Comparison of ENCODE assay signal across 8 cellular contexts in the genomic region with DNA sequence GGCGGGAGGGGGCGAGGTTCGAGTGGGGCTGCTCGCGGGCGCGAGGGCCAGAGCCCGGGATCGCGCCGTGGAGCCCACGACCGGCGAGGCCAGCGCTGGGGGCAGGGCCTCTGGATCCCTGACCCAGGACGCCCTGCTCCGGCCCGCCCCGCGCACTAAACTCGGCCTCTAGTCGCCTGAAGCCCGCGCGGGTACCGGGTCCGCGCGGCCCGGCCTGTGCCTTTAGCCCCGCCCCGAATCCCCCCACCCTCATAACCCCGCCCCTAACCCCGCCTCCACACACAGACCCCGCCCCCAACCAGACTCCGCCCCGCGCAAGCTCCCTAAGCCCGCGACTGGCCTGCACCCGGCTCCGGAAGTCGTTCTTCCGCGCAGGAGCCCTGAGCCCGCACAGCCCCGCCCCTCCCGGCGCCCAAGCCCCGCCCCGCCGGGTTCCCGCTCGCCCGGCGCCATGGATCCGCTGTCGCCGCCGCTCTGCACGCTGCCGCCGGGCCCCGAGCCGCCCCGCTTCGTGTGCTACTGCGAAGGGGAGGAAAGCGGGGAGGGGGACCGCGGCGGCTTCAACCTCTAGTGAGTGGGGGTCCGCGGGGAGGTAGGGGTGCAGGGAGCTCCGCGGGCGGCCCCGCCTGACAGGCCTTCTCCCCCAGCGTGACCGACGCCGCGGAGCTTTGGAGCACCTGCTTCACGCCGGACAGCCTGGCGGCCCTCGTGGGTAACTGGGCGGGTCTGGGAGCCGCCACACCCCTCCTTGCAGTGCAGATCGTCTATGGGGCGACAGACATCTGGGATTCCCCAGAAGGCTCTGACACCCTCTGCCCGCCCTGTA. TPM values are rescaled to one million over a fixed set of nuclear protein-coding genes. Genes with fewer than 3 reads are reported as not detected.
A peak's percentile ranks its signal among the peaks of the same experiment; 100 is the strongest.
DNase-seq lines count a peak whose midpoint lies in the region; ATAC-seq lines count a peak whose summit lies in the region.

Gene PAXX, plus strand, starts transcription at position 430 of the 826 bp plus-strand sequence. Its CDS starts 22 bp downstream, at position 452.

- H3K4me3 ChIP-seq in CD4-positive, CD25-positive, alpha-beta regulatory T cell (ENCODE audit: low read depth, low read length): peak within 1 kb of the TSS; percentile 48
- H3K4me3 ChIP-seq in effector memory CD4-positive, alpha-beta T cell (ENCODE audit: insufficient read depth, low read depth, low read length, poor library complexity, severe bottlenecking): peak within 1 kb of the TSS; percentile 64

- peak within 1 kb of the TSS; percentile 85 for H3K27ac ChIP-seq in CD4-positive, CD25-positive, alpha-beta regulatory T cell (ENCODE audit: insufficient read depth, low read length, poor library complexity, severe bottlenecking)
- H3K27ac ChIP-seq in effector memory CD4-positive, alpha-beta T cell (ENCODE audit: insufficient read depth, low read length, poor library complexity, severe bottlenecking): peak within 1 kb of the TSS; percentile 81

- peaks cover 0 to 4% (median 0%) of the 10 kb centered on the region in 7 donors for H3K9me3 Mint-ChIP-seq in CD4-positive, CD25-positive, alpha-beta regulatory T cell
- H3K9me3 Mint-ChIP-seq in memory B cell: no peaks in the 10 kb centered on the region

- no peaks in the 10 kb centered on the region for H3K36me3 ChIP-seq in CD4-positive, CD25-positive, alpha-beta regulatory T cell (ENCODE audit: control insufficient read depth, insufficient read depth, low read length)
- peaks cover 14% of the 10 kb centered on the region for H3K36me3 ChIP-seq in effector memory CD4-positive, alpha-beta T cell (ENCODE audit: control insufficient read depth, insufficient read depth, low read length)

- peaks cover 14% of the 10 kb centered on the region for H3K27me3 Mint-ChIP-seq in CD4-positive, CD25-positive, alpha-beta regulatory T cell
- peaks cover 5% of the 10 kb centered on the region for H3K27me3 Mint-ChIP-seq in memory B cell

- no peaks in the 10 kb centered on the region for H3K27me3 ChIP-seq in CD4-positive, CD25-positive, alpha-beta regulatory T cell (ENCODE audit: control insufficient read depth, insufficient read depth, low read length)
- no peaks in the 10 kb centered on the region for H3K27me3 ChIP-seq in effector memory CD4-positive, alpha-beta T cell (replicated peaks; ENCODE audit: control insufficient read depth, insufficient read depth, low read length, poor library complexity, severe bottlenecking)

- H3K36me3 Mint-ChIP-seq in CD4-positive, CD25-positive, alpha-beta regulatory T cell: no peaks in the 10 kb centered on the region
- no peaks in the 10 kb centered on the region for H3K36me3 Mint-ChIP-seq in memory B cell

- ATAC-seq in CD4-positive, CD25-positive, alpha-beta regulatory T cell (ENCODE audit: low read depth in 2 of 2): peak; percentile 91
- ATAC-seq in GM19372 (IDR thresholded peaks at IDR 0.05; ENCODE audit: low read depth, unreplicated experiment) (peak; percentile 85), HG03521 (IDR thresholded peaks at IDR 0.05; ENCODE audit: unreplicated experiment) (peak; percentile 80), memory B cell (ENCODE audit: low read depth) (peak; percentile 83)

- peak within 1 kb of the TSS; percentile 75 to 82 (median 81) for H3K27ac Mint-ChIP-seq in CD4-positive, CD25-positive, alpha-beta regulatory T cell
- H3K27ac Mint-ChIP-seq in memory B cell: peak within 1 kb of the TSS; percentile 90

- peak within 1 kb of the TSS; percentile 86 to 95 (median 89) for H3K4me3 Mint-ChIP-seq in CD4-positive, CD25-positive, alpha-beta regulatory T cell
- H3K4me3 Mint-ChIP-seq in memory B cell: peak within 1 kb of the TSS; percentile 89

- H3K4me1 Mint-ChIP-seq in CD4-positive, CD25-positive, alpha-beta regulatory T cell: peaks cover 0 to 29% (median 12%) of the 10 kb centered on the region in 4 donors
- peaks cover 10% of the 10 kb centered on the region for H3K4me1 Mint-ChIP-seq in memory B cell

- H3K9me3 ChIP-seq in CD4-positive, CD25-positive, alpha-beta regulatory T cell (ENCODE audit: control insufficient read depth in 2 of 2, low read length in 2 of 2): no peaks in the 10 kb centered on the region
- H3K9me3 ChIP-seq in effector memory CD4-positive, alpha-beta T cell (ENCODE audit: control insufficient read depth, low read length): no peaks in the 10 kb centered on the region

- peaks cover 42% of the 10 kb centered on the region for H3K4me1 ChIP-seq in CD4-positive, CD25-positive, alpha-beta regulatory T cell (ENCODE audit: control insufficient read depth, insufficient read depth, low read length, poor library complexity, severe bottlenecking)
- H3K4me1 ChIP-seq in effector memory CD4-positive, alpha-beta T cell (ENCODE audit: control insufficient read depth, insufficient read depth, low read length, poor library complexity, severe bottlenecking): peaks cover 40% of the 10 kb centered on the region

- DNase-seq in CD4-positive, CD25-positive, alpha-beta regulatory T cell: peak; percentile 89 to 92 (median 92)
- peak; percentile 28 for DNase-seq in NK-92 (lab: John Stamatoyannopoulos, UW; ENCODE audit: unreplicated experiment)
- DNase-seq in activated CD8-positive, alpha-beta memory T cell treated with anti-CD3 and anti-CD28 coated beads for 24 hours: peak; percentile 98
- DNase-seq in effector memory CD4-positive, alpha-beta T cell: peak; percentile 83 to 90 (median 89)
- DNase-seq in memory B cell (ENCODE audit: low spot score in 2 of 2): peak; percentile 86 to 92
- DNase-seq in stimulated activated CD8-positive, alpha-beta memory T cell treated with anti-CD3 and anti-CD28 coated beads, Interleukin-12 subunit alpha, Interleukin-12 subunit beta, amount 100 ng/mL, for 1 hour (ENCODE audit: low read depth): peak; percentile 88

RNA-seq across cellular contexts. Expression of gene PAXX, which starts in this region (rescaled TPM):
- 83.3 TPM for total RNA-seq in CD4-positive, CD25-positive, alpha-beta regulatory T cell
- 10 to 100 TPM; 46.7 to 67.5 (median 66.0) TPM for polyA plus RNA-seq in CD4-positive, CD25-positive, alpha-beta regulatory T cell

Comparison
In these comparisons a context has a peak if more than half of its experiments do, and no peak if none do; other contexts are left out.
1. Peak in every context shown above with its lines: DNase-seq, ATAC-seq, H3K4me3 ChIP-seq and H3K27ac ChIP-seq.
2. DNase-seq: peak in every context shown above with its lines; median percentile 98 in activated CD8-positive, alpha-beta memory T cell treated with anti-CD3 and anti-CD28 coated beads for 24 hours; 92 in CD4-positive, CD25-positive, alpha-beta regulatory T cell; 89 in effector memory CD4-positive, alpha-beta T cell; 89 in memory B cell; 88 in stimulated activated CD8-positive, alpha-beta memory T cell treated with anti-CD3 and anti-CD28 coated beads, Interleukin-12 subunit alpha, Interleukin-12 subunit beta, amount 100 ng/mL, for 1 hour; 28 in NK-92.